Comparison of ENCODE assay signal across 1 cellular context in the genomic region with DNA sequence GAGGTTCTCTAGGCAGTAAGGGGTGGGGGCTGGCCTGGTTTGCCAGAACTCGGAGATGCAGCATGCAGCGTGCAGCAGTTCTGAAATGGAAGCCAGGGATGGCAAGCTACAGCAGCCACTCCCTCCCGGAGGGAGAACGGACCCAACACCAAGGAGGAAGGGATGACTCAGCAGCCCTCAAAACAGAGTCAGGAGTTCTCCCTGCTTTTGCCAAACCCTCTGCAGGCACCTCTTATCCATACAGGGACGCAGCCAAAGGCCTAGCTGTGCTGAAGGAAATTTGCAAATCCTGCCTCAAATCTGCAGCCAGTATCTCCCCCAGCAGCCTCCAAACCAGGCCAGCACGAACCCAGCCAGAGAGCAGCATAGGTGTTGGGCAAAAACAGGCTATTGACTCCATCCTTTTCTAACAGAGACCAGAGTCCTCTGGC.
TF ChIP-seq lines count a peak whose summit lies in the region.

No MANE protein-coding gene starts in this region.

TF ChIP-seq in A549, 52 proteins besides CTCF, POLR2A, EP300 and RAD21 (continued from another document):
- TF ChIP-seq, protein P1, sequence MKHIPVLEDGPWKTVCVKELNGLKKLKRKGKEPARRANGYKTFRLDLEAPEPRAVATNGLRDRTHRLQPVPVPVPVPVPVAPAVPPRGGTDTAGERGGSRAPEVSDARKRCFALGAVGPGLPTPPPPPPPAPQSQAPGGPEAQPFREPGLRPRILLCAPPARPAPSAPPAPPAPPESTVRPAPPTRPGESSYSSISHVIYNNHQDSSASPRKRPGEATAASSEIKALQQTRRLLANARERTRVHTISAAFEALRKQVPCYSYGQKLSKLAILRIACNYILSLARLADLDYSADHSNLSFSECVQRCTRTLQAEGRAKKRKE (CRISPR knock-in tag; IDR thresholded peaks at IDR 0.05; ENCODE audit: low read depth), result peak; percentile 71; the same call in 1 of the 2 replicates
- no peak for TF ChIP-seq FOSL2 (IDR thresholded peaks at IDR 0.05)
- TF ChIP-seq FOSL2 (CRISPR knock-in tag; IDR thresholded peaks at IDR 0.05), result peak; percentile 61
- TF ChIP-seq ZC3H11A (IDR thresholded peaks at IDR 0.05), result no peak
- TF ChIP-seq RARB (CRISPR knock-in tag; IDR thresholded peaks at IDR 0.05), result no peak
- 0 out of 2 replicates have a peak, but pooled peaks have one; percentile 11 for TF ChIP-seq HOXB13 (CRISPR knock-in tag; IDR thresholded peaks at IDR 0.05; ENCODE audit: low read depth)
- no peak for TF ChIP-seq POLR2AphosphoS2 (conservative IDR thresholded peaks at IDR 0.05; ENCODE audit: low read length)
- no peak for TF ChIP-seq JUNB (IDR thresholded peaks at IDR 0.05)
- TF ChIP-seq EHMT2 (IDR thresholded peaks at IDR 0.05; ENCODE audit: low read depth), result no peak
- TF ChIP-seq NFE2L2 (conservative IDR thresholded peaks at IDR 0.05; ENCODE audit: low read length), result peak; percentile 73
- no peak for TF ChIP-seq BHLHE40 (IDR thresholded peaks at IDR 0.05; ENCODE audit: low read depth, low read length)
- TF ChIP-seq, protein P2, sequence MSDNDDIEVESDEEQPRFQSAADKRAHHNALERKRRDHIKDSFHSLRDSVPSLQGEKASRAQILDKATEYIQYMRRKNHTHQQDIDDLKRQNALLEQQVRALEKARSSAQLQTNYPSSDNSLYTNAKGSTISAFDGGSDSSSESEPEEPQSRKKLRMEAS (IDR thresholded peaks at IDR 0.05), result peak; percentile 80
- TF ChIP-seq, protein P3, sequence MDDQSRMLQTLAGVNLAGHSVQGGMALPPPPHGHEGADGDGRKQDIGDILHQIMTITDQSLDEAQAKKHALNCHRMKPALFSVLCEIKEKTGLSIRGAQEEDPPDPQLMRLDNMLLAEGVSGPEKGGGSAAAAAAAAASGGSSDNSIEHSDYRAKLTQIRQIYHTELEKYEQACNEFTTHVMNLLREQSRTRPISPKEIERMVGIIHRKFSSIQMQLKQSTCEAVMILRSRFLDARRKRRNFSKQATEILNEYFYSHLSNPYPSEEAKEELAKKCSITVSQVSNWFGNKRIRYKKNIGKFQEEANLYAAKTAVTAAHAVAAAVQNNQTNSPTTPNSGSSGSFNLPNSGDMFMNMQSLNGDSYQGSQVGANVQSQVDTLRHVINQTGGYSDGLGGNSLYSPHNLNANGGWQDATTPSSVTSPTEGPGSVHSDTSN (IDR thresholded peaks at IDR 0.05), result no peak
- peak; percentile 94 for TF ChIP-seq MAFK (IDR thresholded peaks at IDR 0.05; ENCODE audit: partially characterized antibody)
- TF ChIP-seq ZNF302 (CRISPR knock-in tag; IDR thresholded peaks at IDR 0.05), result peak; percentile 56; the same call in 1 of the 2 replicates
- TF ChIP-seq KDM5A (IDR thresholded peaks at IDR 0.05), result no peak
- TF ChIP-seq TFCP2L1 (CRISPR knock-in tag; IDR thresholded peaks at IDR 0.05), result no peak
- no peak for TF ChIP-seq FOSB (CRISPR knock-in tag; IDR thresholded peaks at IDR 0.05)
- no peak for TF ChIP-seq CEBPB (IDR thresholded peaks at IDR 0.05)
- TF ChIP-seq HOXB5 (CRISPR knock-in tag; IDR thresholded peaks at IDR 0.05), result 0 out of 2 replicates have a peak, but pooled peaks have one; percentile 12
- TF ChIP-seq SMC3 (IDR thresholded peaks at IDR 0.05), result no peak
- TF ChIP-seq, protein P4, sequence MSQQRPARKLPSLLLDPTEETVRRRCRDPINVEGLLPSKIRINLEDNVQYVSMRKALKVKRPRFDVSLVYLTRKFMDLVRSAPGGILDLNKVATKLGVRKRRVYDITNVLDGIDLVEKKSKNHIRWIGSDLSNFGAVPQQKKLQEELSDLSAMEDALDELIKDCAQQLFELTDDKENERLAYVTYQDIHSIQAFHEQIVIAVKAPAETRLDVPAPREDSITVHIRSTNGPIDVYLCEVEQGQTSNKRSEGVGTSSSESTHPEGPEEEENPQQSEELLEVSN (IDR thresholded peaks at IDR 0.05; ENCODE audit: borderline replicate concordance, low read depth), result peak; percentile 41; the same call in 1 of the 2 replicates
- TF ChIP-seq RCOR1 (IDR thresholded peaks at IDR 0.05; ENCODE audit: low read depth, low read length), result no peak
- TF ChIP-seq EHF (CRISPR knock-in tag; IDR thresholded peaks at IDR 0.05), result no peak; the same call in 1 of the 2 replicates
- no peak for TF ChIP-seq TP53 (CRISPR knock-in tag; IDR thresholded peaks at IDR 0.05)
